In the genomic region with DNA sequence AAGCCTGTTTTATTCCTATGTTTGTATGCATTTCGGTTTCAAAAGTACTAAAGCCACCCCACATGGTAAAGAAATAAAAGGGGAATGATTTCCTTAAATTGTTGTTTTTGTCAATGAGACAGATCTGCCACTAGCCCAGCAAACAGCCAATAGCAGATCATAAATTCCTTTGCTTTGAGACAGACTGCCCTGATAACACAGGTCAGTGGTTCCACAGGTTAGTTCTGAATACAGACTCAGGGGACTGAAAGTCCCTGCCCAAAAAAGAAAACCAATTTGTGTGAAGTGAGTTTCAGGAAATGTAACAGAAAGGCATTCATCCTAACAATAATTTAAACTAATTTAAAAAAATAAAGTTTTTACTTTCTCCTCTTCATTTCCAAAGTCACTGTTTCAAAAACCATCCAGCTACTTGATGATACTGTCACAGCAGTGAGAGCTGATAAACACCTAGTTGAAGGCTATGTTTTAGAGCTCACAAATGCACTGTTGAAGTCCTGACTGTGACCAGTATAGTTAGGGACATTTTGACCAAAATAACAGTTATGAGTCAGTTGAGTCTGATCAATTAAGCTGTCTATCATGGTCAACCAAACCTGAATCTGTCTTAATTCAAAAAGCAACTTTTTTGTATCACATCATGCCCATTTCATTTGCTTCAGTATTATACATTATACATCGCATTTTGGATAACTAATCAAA, we compare ENCODE assay signal across 21 cellular contexts.
"Had no signal": no experiment of that assay in that cellular context is flagged by ENCODE, and none has a peak within 500 bp of the region (broad histone marks: within the 10 kb centered on the region; RNA-seq: fewer than 3 reads in every experiment).

No MANE protein-coding gene starts in this region.

- DNase-seq: activated CD4-positive, alpha-beta T cell treated with anti-CD3 and anti-CD28 coated beads, Interleukin-2, amount 10 ng/mL, durations not matched to agents 7 days and 5 days; activated CD4-positive, CD25-positive, alpha-beta regulatory T cell treated with anti-CD3 and anti-CD28 coated beads, Interleukin-2, amount 50 U/mL, for 72 hours; activated CD8-positive, alpha-beta memory T cell treated with anti-CD3 and anti-CD28 coated beads, Interleukin-2, amount 10 ng/mL, durations not matched to agents 7 days and 5 days; activated CD8-positive, alpha-beta T cell treated with anti-CD3 and anti-CD28 coated beads for 36 hours; activated gamma-delta T cell; activated naive CD4-positive, alpha-beta T cell treated with anti-CD3 and anti-CD28 coated beads, Interleukin-2, amount 50 U/mL, for 16 hours; activated naive CD8-positive, alpha-beta T cell treated with anti-CD3 and anti-CD28 coated beads, Interleukin-2, amount 50 U/mL, for 24 hours; activated T-cell treated with anti-CD3 and anti-CD28 coated beads for 4 hours; body of pancreas; immature natural killer cell; kidney glomerular epithelial cell; left ventricle myocardium inferior; naive thymus-derived CD8-positive, alpha-beta T cell; stimulated activated CD4-positive, alpha-beta T cell treated with anti-CD3 and anti-CD28 coated beads, Interleukin-4, amount 100 ng/mL, for 24 hours; stimulated activated naive CD4-positive, alpha-beta T cell treated with Interleukin-2 at 50 U/mL for 16 hours; WERI-Rb-1 had no signal

- H3K27me3 ChIP-seq: body of pancreas, cardiac muscle cell, vagina had no signal

- H3K36me3 ChIP-seq: cardiac muscle cell, left ventricle myocardium inferior, thoracic aorta, vagina, WERI-Rb-1 had no signal

- FAIRE-seq: endometrium, TTC549 had no signal

- H3K4me3 ChIP-seq: body of pancreas, cardiac muscle cell, left ventricle myocardium inferior, thoracic aorta, vagina had no signal

- H3K27ac ChIP-seq: body of pancreas, cardiac muscle cell, left ventricle myocardium inferior, thoracic aorta, vagina, WERI-Rb-1 had no signal

- H3K4me1 ChIP-seq: body of pancreas, left ventricle myocardium inferior, vagina had no signal

- H3K9me3 ChIP-seq: body of pancreas, left ventricle myocardium inferior, thoracic aorta, vagina had no signal

- ATAC-seq: activated CD8-positive, alpha-beta memory T cell treated with anti-CD3 and anti-CD28 coated beads, Interleukin-2, amount 10 ng/mL, durations not matched to agents 7 days and 5 days; activated CD8-positive, alpha-beta T cell treated with anti-CD3 and anti-CD28 coated beads for 36 hours; activated naive CD8-positive, alpha-beta T cell treated with anti-CD3 and anti-CD28 coated beads, Interleukin-2, amount 50 U/mL, for 24 hours; body of pancreas; naive thymus-derived CD8-positive, alpha-beta T cell had no signal
